In the genomic region with DNA sequence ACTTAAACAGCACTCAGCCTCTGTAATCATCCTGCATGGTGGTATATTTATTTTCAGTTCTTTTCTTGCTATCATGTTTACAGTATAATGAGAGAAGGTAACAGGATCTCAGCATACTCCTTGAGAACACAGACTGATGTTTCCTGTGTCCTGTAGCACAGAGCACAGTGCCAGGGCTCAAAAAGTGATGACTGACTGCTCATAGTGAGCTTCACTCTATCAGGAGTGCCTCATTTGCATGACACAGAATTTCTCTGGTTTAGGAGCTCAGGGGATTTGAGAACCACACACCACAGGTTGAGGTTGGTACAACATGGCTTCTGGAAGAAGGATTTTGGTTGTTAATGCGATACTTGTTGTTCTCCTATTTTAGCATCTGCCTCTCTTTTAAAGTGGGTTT, we compare ENCODE assay signal across 14 cellular contexts.
A peak's percentile ranks its signal among the peaks of the same experiment; 100 is the strongest.
DNase-seq lines count a peak whose midpoint lies in the region; ATAC-seq and TF ChIP-seq lines count a peak whose summit lies in the region.
"Had no signal": no experiment of that assay in that cellular context is flagged by ENCODE, and none has a peak within 500 bp of the region (broad histone marks: within the 10 kb centered on the region; RNA-seq: fewer than 3 reads in every experiment).

No MANE protein-coding gene starts in this region.

- H3K4me1 Mint-ChIP-seq in central memory CD8-positive, alpha-beta T cell, result no peaks in the 10 kb centered on the region
- H3K4me1 Mint-ChIP-seq: IgD-negative memory B cell, T-cell had no signal

- intact Hi-C loops in colonic mucosa (cut with DNase I), result no loop called here

- no peak overlapping the region for H3K27ac ChIP-seq in colonic mucosa
- H3K27ac ChIP-seq: esophagus muscularis mucosa, neutrophil had no signal

- H3K4me3 ChIP-seq in colonic mucosa, result no peak overlapping the region
- H3K4me3 ChIP-seq: esophagus muscularis mucosa had no signal

- H3K36me3 Mint-ChIP-seq in central memory CD8-positive, alpha-beta T cell (ENCODE audit: insufficient read depth), result peaks cover 38% of the 10 kb centered on the region

- no peak for TF ChIP-seq CTCF in colonic mucosa (IDR thresholded peaks at IDR 0.05)

- H3K27me3 ChIP-seq in colonic mucosa, result no peaks in the 10 kb centered on the region
- H3K27me3 ChIP-seq: esophagus muscularis mucosa, neutrophil had no signal

- H3K36me3 ChIP-seq in colonic mucosa, result no peaks in the 10 kb centered on the region
- H3K36me3 ChIP-seq: neutrophil had no signal

- H3K27ac Mint-ChIP-seq in central memory CD8-positive, alpha-beta T cell (ENCODE audit: low read depth), result peak overlapping the region; percentile 36
- H3K27ac Mint-ChIP-seq: T-cell had no signal

- no peak for DNase-seq in central memory CD8-positive, alpha-beta T cell (ENCODE audit: low spot score in 2 of 2)
- DNase-seq in colonic mucosa (no peak), cerebellar cortex (ENCODE audit: low spot score) (no peak), NCI-H345 (lab: John Stamatoyannopoulos, UW) (no peak), hippocampal formation (lab: John Stamatoyannopoulos, UW) (no peak)
- DNase-seq: NCI-H69, substantia nigra, T-cell had no signal

- no peaks in the 10 kb centered on the region for H3K9me3 ChIP-seq in colonic mucosa
- H3K9me3 ChIP-seq: esophagus muscularis mucosa, neutrophil had no signal

- no peaks in the 10 kb centered on the region for H3K27me3 Mint-ChIP-seq in central memory CD8-positive, alpha-beta T cell
- H3K27me3 Mint-ChIP-seq: IgD-negative memory B cell, T-cell had no signal

- H3K4me1 ChIP-seq in colonic mucosa, result no peaks in the 10 kb centered on the region

- no peaks in the 10 kb centered on the region for H3K9me3 Mint-ChIP-seq in central memory CD8-positive, alpha-beta T cell
- H3K9me3 Mint-ChIP-seq: T-cell had no signal

- ATAC-seq in GM19025 (IDR thresholded peaks at IDR 0.05; ENCODE audit: low read depth, unreplicated experiment), result peak; percentile 97
- peak; percentile 85 for ATAC-seq in GM21723 (IDR thresholded peaks at IDR 0.05; ENCODE audit: unreplicated experiment)
- peak; percentile 87 for ATAC-seq in HG03175 (IDR thresholded peaks at IDR 0.05; ENCODE audit: unreplicated experiment)
- ATAC-seq in central memory CD8-positive, alpha-beta T cell (replicated peaks; ENCODE audit: extremely low read depth, poor library complexity, severe bottlenecking), result no peak
- ATAC-seq: T-cell had no signal

- no peak overlapping the region for H3K4me3 Mint-ChIP-seq in central memory CD8-positive, alpha-beta T cell
- H3K4me3 Mint-ChIP-seq: IgD-negative memory B cell, T-cell had no signal

- H3K9ac ChIP-seq in colonic mucosa (ENCODE audit: low read depth in 2 of 2, low read length in 2 of 2), result no peak overlapping the region
